Comparison of ENCODE assay signal across 8 cellular contexts in the genomic region with DNA sequence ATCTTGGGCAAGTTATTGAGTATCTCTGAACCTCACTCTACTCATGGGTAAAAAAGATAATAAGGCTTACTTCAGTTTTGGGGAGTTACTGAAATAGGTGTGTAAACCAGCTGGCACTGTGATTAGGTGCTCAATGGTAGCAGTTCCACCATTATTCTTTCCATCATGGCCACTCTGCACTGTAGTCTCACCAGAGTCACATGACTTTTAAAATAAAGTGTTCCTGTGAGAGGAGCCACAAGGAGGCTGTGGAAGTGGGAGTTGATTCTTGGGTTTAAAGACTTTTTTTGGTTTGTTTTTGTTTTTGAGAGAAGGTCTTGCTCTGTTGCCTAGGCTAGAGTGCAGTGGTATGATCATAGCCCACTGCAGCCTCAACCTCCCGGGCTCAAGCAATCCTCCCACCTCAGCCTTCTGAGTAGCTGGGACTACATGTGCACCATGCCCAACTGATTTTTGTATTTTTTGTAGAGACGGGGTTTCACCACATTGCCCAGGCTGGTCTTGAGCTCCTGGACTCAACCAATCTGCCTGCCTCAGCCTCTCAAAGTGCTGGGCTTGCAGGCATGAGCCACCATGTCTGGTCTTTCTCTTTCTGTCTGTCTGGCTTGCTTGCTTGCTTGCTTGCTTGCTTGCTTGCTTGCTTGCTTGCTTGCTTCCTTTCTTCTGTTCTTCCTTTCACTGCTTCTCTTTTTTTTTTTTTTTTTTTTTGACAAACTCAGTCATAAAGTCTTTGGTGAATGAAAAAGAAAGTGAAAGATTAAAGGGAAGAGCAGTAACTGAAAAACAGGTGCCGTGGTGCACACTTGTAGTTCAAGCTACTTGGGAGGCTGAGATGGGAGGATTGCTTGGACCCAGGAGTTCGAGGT. TPM values are rescaled to one million over a fixed set of nuclear protein-coding genes. Genes with fewer than 3 reads are reported as not detected.
A peak's percentile ranks its signal among the peaks of the same experiment; 100 is the strongest.
DNase-seq lines count a peak whose midpoint lies in the region; ATAC-seq and TF ChIP-seq lines count a peak whose summit lies in the region.

No MANE protein-coding gene starts in this region.

- H3K27ac Mint-ChIP-seq in stimulated activated naive B cell treated with anti-CD40 and anti-IgM and Interleukin-4, amounts not matched to agents 10 μg/mL and 1 μg/mL and 100 μg/mL, for 72 hours, result peak overlapping the region; percentile 97
- no peak overlapping the region; the same call in 1 of the 2 replicates for H3K27ac Mint-ChIP-seq in GM23338

- H3F3A ChIP-seq in GM23338 (replicated peaks; ENCODE audit: low read depth), result no peaks in the 10 kb centered on the region

- intact Hi-C loops in prostate gland (cut with DNase I), result no loop called here

- H3K27ac ChIP-seq in prostate gland (no peak overlapping the region), GM23338 (ENCODE audit: low read depth) (no peak overlapping the region)

- peak; percentile 54 for ATAC-seq in GM19467 (IDR thresholded peaks at IDR 0.05; ENCODE audit: unreplicated experiment)
- peak; percentile 53 for ATAC-seq in HG03378 (IDR thresholded peaks at IDR 0.05; ENCODE audit: unreplicated experiment)
- peak; percentile 65 to 68 for ATAC-seq in stimulated activated naive B cell treated with anti-CD40 and anti-IgM and Interleukin-4, amounts not matched to agents 10 μg/mL and 1 μg/mL and 100 μg/mL, for 72 hours (replicated peaks)
- no peak for ATAC-seq in GM23338

- no peak overlapping the region for H3K4me2 ChIP-seq in GM23338

- H3K9me3 ChIP-seq in prostate gland, result no peaks in the 10 kb centered on the region

- H3K4me1 Mint-ChIP-seq in stimulated activated naive B cell treated with anti-CD40 and anti-IgM and Interleukin-4, amounts not matched to agents 10 μg/mL and 1 μg/mL and 100 μg/mL, for 72 hours, result peaks cover 27 to 47% of the 10 kb centered on the region in 2 donors
- H3K4me1 Mint-ChIP-seq in GM23338, result peaks cover 37% of the 10 kb centered on the region

- peaks cover 2 to 3% of the 10 kb centered on the region in 2 donors for H3K9me3 Mint-ChIP-seq in stimulated activated naive B cell treated with anti-CD40 and anti-IgM and Interleukin-4, amounts not matched to agents 10 μg/mL and 1 μg/mL and 100 μg/mL, for 72 hours
- no peaks in the 10 kb centered on the region for H3K9me3 Mint-ChIP-seq in GM23338

- peak overlapping the region; percentile 78 to 84 for H3K4me3 Mint-ChIP-seq in stimulated activated naive B cell treated with anti-CD40 and anti-IgM and Interleukin-4, amounts not matched to agents 10 μg/mL and 1 μg/mL and 100 μg/mL, for 72 hours
- H3K4me3 Mint-ChIP-seq in GM23338, result no peak overlapping the region

- no peak for TF ChIP-seq CTCF in prostate gland (IDR thresholded peaks at IDR 0.05)
- TF ChIP-seq CTCF in GM23338 (conservative IDR thresholded peaks at IDR 0.05; ENCODE audit: low read depth in 2 of 2), result no peak

- H3K36me3 Mint-ChIP-seq in stimulated activated naive B cell treated with anti-CD40 and anti-IgM and Interleukin-4, amounts not matched to agents 10 μg/mL and 1 μg/mL and 100 μg/mL, for 72 hours, result peaks cover 2 to 4% of the 10 kb centered on the region in 2 donors
- no peaks in the 10 kb centered on the region for H3K36me3 Mint-ChIP-seq in GM23338 (ENCODE audit: low read depth)

- no peaks in the 10 kb centered on the region for H3K27me3 ChIP-seq in prostate gland (replicated peaks; ENCODE audit: insufficient read depth)
- no peaks in the 10 kb centered on the region for H3K27me3 ChIP-seq in GM23338 (ENCODE audit: insufficient read depth)

- H3K4me1 ChIP-seq in prostate gland (replicated peaks) (no peaks in the 10 kb centered on the region), GM23338 (ENCODE audit: insufficient read depth) (peaks cover 38% of the 10 kb centered on the region)

- WGBS in prostate gland, result 93% methylated on average over 4 of the region's 4 CpGs

- H4K20me1 ChIP-seq in GM23338 (replicated peaks; ENCODE audit: insufficient read depth), result no peaks in the 10 kb centered on the region

- no peaks in the 10 kb centered on the region for H3K79me2 ChIP-seq in GM23338 (replicated peaks; ENCODE audit: insufficient read depth)

- DNase-seq in activated CD8-positive, alpha-beta memory T cell treated with anti-CD3 and anti-CD28 coated beads, Interleukin-2, amount 50 U/mL, for 48 hours, result peak; percentile 69
- DNase-seq in stimulated activated naive B cell treated with anti-CD40 and anti-IgM and Interleukin-4, amounts not matched to agents 10 μg/mL and 1 μg/mL and 100 μg/mL, for 72 hours, result no peak
- DNase-seq in prostate gland (ENCODE audit: low spot score), result no peak
- DNase-seq in NCI-H69 (lab: John Stamatoyannopoulos, UW), result no peak
- DNase-seq in amniotic stem cell (lab: John Stamatoyannopoulos, UW), result no peak
- DNase-seq in GM23338 (ENCODE audit: low spot score), result no peak

- 0 out of 2 replicates have a peak, but pooled peaks cover 4% of the 10 kb centered on the region for H3K9me2 ChIP-seq in GM23338 (ENCODE audit: insufficient read depth)

- H3K4me3 ChIP-seq in prostate gland, result no peak overlapping the region
- no peak overlapping the region for H3K4me3 ChIP-seq in GM23338

- no peaks in the 10 kb centered on the region for H3K36me3 ChIP-seq in prostate gland
- no peaks in the 10 kb centered on the region for H3K36me3 ChIP-seq in GM23338 (ENCODE audit: insufficient read depth)

- H3K27me3 Mint-ChIP-seq in stimulated activated naive B cell treated with anti-CD40 and anti-IgM and Interleukin-4, amounts not matched to agents 10 μg/mL and 1 μg/mL and 100 μg/mL, for 72 hours, result no peaks in the 10 kb centered on the region
- peaks cover 8% of the 10 kb centered on the region for H3K27me3 Mint-ChIP-seq in GM23338 (ENCODE audit: insufficient read depth, low read depth, poor library complexity)

- no peak overlapping the region for H2AFZ ChIP-seq in GM23338

- TF ChIP-seq POLR2A in prostate gland (IDR thresholded peaks at IDR 0.05), result no peak

TF ChIP-seq in GM23338, 12 proteins besides CTCF, POLR2A, EP300 and RAD21:
- no peak for TF ChIP-seq EZH2phosphoT487 (IDR thresholded peaks at IDR 0.05; ENCODE audit: unreplicated experiment)
- TF ChIP-seq, protein P1, sequence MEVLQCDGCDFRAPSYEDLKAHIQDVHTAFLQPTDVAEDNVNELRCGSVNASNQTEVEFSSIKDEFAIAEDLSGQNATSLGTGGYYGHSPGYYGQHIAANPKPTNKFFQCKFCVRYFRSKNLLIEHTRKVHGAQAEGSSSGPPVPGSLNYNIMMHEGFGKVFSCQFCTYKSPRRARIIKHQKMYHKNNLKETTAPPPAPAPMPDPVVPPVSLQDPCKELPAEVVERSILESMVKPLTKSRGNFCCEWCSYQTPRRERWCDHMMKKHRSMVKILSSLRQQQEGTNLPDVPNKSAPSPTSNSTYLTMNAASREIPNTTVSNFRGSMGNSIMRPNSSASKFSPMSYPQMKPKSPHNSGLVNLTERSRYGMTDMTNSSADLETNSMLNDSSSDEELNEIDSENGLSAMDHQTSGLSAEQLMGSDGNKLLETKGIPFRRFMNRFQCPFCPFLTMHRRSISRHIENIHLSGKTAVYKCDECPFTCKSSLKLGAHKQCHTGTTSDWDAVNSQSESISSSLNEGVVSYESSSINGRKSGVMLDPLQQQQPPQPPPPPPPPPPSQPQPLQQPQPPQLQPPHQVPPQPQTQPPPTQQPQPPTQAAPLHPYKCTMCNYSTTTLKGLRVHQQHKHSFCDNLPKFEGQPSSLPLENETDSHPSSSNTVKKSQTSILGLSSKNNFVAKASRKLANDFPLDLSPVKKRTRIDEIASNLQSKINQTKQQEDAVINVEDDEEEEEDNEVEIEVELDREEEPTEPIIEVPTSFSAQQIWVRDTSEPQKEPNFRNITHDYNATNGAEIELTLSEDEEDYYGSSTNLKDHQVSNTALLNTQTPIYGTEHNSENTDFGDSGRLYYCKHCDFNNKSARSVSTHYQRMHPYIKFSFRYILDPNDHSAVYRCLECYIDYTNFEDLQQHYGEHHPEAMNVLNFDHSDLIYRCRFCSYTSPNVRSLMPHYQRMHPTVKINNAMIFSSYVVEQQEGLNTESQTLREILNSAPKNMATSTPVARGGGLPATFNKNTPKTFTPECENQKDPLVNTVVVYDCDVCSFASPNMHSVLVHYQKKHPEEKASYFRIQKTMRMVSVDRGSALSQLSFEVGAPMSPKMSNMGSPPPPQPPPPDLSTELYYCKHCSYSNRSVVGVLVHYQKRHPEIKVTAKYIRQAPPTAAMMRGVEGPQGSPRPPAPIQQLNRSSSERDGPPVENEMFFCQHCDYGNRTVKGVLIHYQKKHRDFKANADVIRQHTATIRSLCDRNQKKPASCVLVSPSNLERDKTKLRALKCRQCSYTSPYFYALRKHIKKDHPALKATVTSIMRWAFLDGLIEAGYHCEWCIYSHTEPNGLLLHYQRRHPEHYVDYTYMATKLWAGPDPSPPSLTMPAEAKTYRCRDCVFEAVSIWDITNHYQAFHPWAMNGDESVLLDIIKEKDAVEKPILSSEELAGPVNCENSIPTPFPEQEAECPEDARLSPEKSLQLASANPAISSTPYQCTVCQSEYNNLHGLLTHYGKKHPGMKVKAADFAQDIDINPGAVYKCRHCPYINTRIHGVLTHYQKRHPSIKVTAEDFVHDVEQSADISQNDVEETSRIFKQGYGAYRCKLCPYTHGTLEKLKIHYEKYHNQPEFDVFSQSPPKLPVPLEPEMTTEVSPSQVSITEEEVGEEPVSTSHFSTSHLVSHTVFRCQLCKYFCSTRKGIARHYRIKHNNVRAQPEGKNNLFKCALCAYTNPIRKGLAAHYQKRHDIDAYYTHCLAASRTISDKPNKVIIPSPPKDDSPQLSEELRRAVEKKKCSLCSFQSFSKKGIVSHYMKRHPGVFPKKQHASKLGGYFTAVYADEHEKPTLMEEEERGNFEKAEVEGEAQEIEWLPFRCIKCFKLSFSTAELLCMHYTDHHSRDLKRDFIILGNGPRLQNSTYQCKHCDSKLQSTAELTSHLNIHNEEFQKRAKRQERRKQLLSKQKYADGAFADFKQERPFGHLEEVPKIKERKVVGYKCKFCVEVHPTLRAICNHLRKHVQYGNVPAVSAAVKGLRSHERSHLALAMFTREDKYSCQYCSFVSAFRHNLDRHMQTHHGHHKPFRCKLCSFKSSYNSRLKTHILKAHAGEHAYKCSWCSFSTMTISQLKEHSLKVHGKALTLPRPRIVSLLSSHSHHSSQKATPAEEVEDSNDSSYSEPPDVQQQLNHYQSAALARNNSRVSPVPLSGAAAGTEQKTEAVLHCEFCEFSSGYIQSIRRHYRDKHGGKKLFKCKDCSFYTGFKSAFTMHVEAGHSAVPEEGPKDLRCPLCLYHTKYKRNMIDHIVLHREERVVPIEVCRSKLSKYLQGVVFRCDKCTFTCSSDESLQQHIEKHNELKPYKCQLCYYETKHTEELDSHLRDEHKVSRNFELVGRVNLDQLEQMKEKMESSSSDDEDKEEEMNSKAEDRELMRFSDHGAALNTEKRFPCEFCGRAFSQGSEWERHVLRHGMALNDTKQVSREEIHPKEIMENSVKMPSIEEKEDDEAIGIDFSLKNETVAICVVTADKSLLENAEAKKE (CRISPR knock-in tag; IDR thresholded peaks at IDR 0.05), result no peak
TF ChIP-seq in GM23338: peak in this region for 0.

RNA-seq across cellular contexts. Expression of a gene that starts 21.2 kb away (rescaled TPM):
- total RNA-seq in prostate gland, result 10 to 100 TPM; 16.0 to 21.5 TPM
- total RNA-seq in GM23338 (2014; rRNA removed; shearing (Covaris generic)), result 20.0 and 21.5 TPM in 2 replicates
- 8.9 and 9.2 TPM in 2 replicates for polyA plus RNA-seq in GM23338 (2016; fragmentation: Nextera tagmentation; extraction: Ambion mirVana)
